13 cellular contexts compared by ENCODE assay signal in the genomic region with DNA sequence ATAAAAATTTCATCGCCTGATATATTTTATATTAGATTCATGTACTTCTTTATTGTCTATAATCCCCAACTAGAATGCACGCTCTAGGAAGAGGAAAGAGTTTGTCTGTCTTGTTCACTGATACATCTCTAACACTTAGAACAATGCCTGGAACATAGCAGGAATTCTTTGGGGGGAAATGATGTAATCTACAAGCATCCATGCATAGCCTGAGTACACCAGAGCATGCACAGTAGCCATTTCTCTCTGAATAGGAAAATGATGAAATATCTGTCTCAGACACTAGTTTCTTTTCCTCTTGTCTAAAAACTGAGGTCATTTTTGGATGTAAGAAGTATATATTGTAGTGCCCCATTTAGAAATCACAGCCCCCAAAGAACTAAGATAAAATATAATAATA.
DNase-seq lines count a peak whose midpoint lies in the region; ATAC-seq, FAIRE-seq and TF ChIP-seq lines count a peak whose summit lies in the region.
"Had no signal": no experiment of that assay in that cellular context is flagged by ENCODE, and none has a peak within 500 bp of the region (broad histone marks: within the 10 kb centered on the region; RNA-seq: fewer than 3 reads in every experiment).

No MANE protein-coding gene starts in this region.

- H3K27ac ChIP-seq in right lobe of liver (no peak overlapping the region), HepG2 (ENCODE audit: extremely low read length, insufficient read depth, low read length) (no peak overlapping the region)
- H3K27ac ChIP-seq: adrenal gland had no signal

- no peak for TF ChIP-seq CTCF in right lobe of liver (IDR thresholded peaks at IDR 0.05)
- no peak for TF ChIP-seq CTCF in HepG2 (CRISPR knock-in tag; IDR thresholded peaks at IDR 0.05)
- TF ChIP-seq CTCF in Calu3 (IDR thresholded peaks at IDR 0.05; ENCODE audit: unreplicated experiment), result no peak

- H3K27me3 Mint-ChIP-seq in activated naive CD8-positive, alpha-beta T cell treated with anti-CD3 and anti-CD28 coated beads for 36 hours, result no peaks in the 10 kb centered on the region
- peaks cover 13% of the 10 kb centered on the region for H3K27me3 Mint-ChIP-seq in Calu3 (ENCODE audit: unreplicated experiment)

- H3K4me3 Mint-ChIP-seq in activated naive CD8-positive, alpha-beta T cell treated with anti-CD3 and anti-CD28 coated beads for 36 hours, result no peak overlapping the region
- no peak overlapping the region for H3K4me3 Mint-ChIP-seq in Calu3 (ENCODE audit: low read depth, unreplicated experiment)

- POLR2A ChIA-PET in HepG2 (lab: Yijun Ruan, JAX), result no interaction called here

- H4K20me1 ChIP-seq in HepG2 (ENCODE audit: insufficient read depth, low read length), result no peaks in the 10 kb centered on the region

- no peak overlapping the region for H3K4me3 ChIP-seq in right lobe of liver
- no peak overlapping the region for H3K4me3 ChIP-seq in HepG2 (replicated peaks in 1 of 3; ENCODE audit: insufficient read depth in 1 of 3, low read depth in 2 of 3, low read length in 3 of 3)
- H3K4me3 ChIP-seq: adrenal gland had no signal

- no peak overlapping the region for H2AFZ ChIP-seq in HepG2 (ENCODE audit: low read length)

- no peak overlapping the region for H3K27ac Mint-ChIP-seq in activated naive CD8-positive, alpha-beta T cell treated with anti-CD3 and anti-CD28 coated beads for 36 hours
- H3K27ac Mint-ChIP-seq in Calu3 (ENCODE audit: unreplicated experiment), result no peak overlapping the region
- H3K27ac Mint-ChIP-seq: progenitor cell of endocrine pancreas had no signal

- ATAC-seq in right lobe of liver (peak in 3 of 4 donors; percentile 30 to 70 (median 64)), HepG2 (no peak), GM21737 (IDR thresholded peaks at IDR 0.05; ENCODE audit: unreplicated experiment) (no peak)

- TF ChIP-seq EP300 in HepG2 (IDR thresholded peaks at IDR 0.05; ENCODE audit: low read depth in 2 of 2, low read length in 2 of 2), result no peak
- TF ChIP-seq EP300 in HepG2 (CRISPR knock-in tag; IDR thresholded peaks at IDR 0.05; ENCODE audit: borderline replicate concordance), result no peak

- TF ChIP-seq POLR2A in right lobe of liver (IDR thresholded peaks at IDR 0.05) (no peak), HepG2 (IDR thresholded peaks at IDR 0.05; ENCODE audit: insufficient read depth in 1 of 2, low read depth in 2 of 2, low read length in 2 of 2) (no peak)

- no peak overlapping the region for H3K9ac ChIP-seq in HepG2 (ENCODE audit: insufficient read depth, low read depth, low read length)

- H3K36me3 ChIP-seq in right lobe of liver (no peaks in the 10 kb centered on the region), HepG2 (replicated peaks in 1 of 2; ENCODE audit: control insufficient read depth in 1 of 2, insufficient read depth in 2 of 2, low read length in 2 of 2) (no peaks in the 10 kb centered on the region)
- H3K36me3 ChIP-seq: adrenal gland, BE2C had no signal

- WGBS in right lobe of liver (ENCODE audit: insufficient coverage, low coverage, low lambda C conversion rate, missing lambda C conversion rate), result 89% methylated on average over 2 of the region's 2 CpGs
- WGBS in HepG2 (ENCODE audit: low lambda C conversion rate), result 61% methylated on average over 2 of the region's 2 CpGs

- in situ Hi-C loops in HepG2 (cut with HindIII; ENCODE audit: extremely low pct_ligation_motif_present, low pct_unique_long_range_greater_than_20kb) (no loop called here), SK-MEL-5 (cut with HindIII; ENCODE audit: low pct_unique_long_range_greater_than_20kb, low sequenced_read_pairs) (no loop called here)

- no peak overlapping the region for H3K4me2 ChIP-seq in HepG2 (ENCODE audit: low read depth, low read length)

- peaks cover 0 to 6% (median 0%) of the 10 kb centered on the region in 4 donors for H3K4me1 ChIP-seq in right lobe of liver
- no peaks in the 10 kb centered on the region for H3K4me1 ChIP-seq in HepG2 (ENCODE audit: insufficient read depth, low read length)
- H3K4me1 ChIP-seq: adrenal gland, BE2C had no signal

- H3K9me3 ChIP-seq in right lobe of liver, result no peaks in the 10 kb centered on the region
- no peaks in the 10 kb centered on the region for H3K9me3 ChIP-seq in HepG2 (ENCODE audit: low read length)
- H3K9me3 ChIP-seq: adrenal gland, BE2C had no signal

- BruUV-seq in HepG2 (replicated peaks; lab: Mats Ljungman, UMichigan), result no TSS peak
- no TSS peak for BruUV-seq in Calu3 (replicated peaks; lab: Mats Ljungman, UMichigan)

- no peak for DNase-seq in right lobe of liver
- DNase-seq in HepG2 (ENCODE audit: low spot score), result no peak
- DNase-seq in SK-MEL-5 (ENCODE audit: low read depth, low spot score), result peak; percentile 11
- peak; percentile 28 for DNase-seq in globus pallidus (ENCODE audit: low spot score)
- no peak for DNase-seq in stimulated activated CD4-positive, alpha-beta T cell treated with anti-CD3 and anti-CD28 coated beads, Interleukin-12 subunit alpha, Interleukin-12 subunit beta, amount 100 ng/mL, for 4 hours
- DNase-seq in activated naive CD8-positive, alpha-beta T cell treated with anti-CD3 and anti-CD28 coated beads for 36 hours, result no peak
- no peak for DNase-seq in Calu3
- DNase-seq: adrenal gland, BE2C, hippocampal formation, NCI-H82 had no signal

- no peaks in the 10 kb centered on the region for H3K4me1 Mint-ChIP-seq in activated naive CD8-positive, alpha-beta T cell treated with anti-CD3 and anti-CD28 coated beads for 36 hours
- no peaks in the 10 kb centered on the region for H3K4me1 Mint-ChIP-seq in Calu3 (ENCODE audit: low read depth, unreplicated experiment)

- no peaks in the 10 kb centered on the region for H3K79me2 ChIP-seq in HepG2 (ENCODE audit: insufficient read depth, low read length)

- no peaks in the 10 kb centered on the region for H3K36me3 Mint-ChIP-seq in activated naive CD8-positive, alpha-beta T cell treated with anti-CD3 and anti-CD28 coated beads for 36 hours
- H3K36me3 Mint-ChIP-seq in Calu3 (ENCODE audit: insufficient read depth, unreplicated experiment), result no peaks in the 10 kb centered on the region

- no peak for TF ChIP-seq RAD21 in HepG2 (CRISPR knock-in tag; IDR thresholded peaks at IDR 0.05)

- intact Hi-C loops in right lobe of liver (cut with DNase I) (no loop called here), HepG2 (cut with micrococcal nuclease; ENCODE audit: unreplicated experiment) (no loop called here), Calu3 (cut with micrococcal nuclease; ENCODE audit: unreplicated experiment) (no loop called here)

- CTCF ChIA-PET in HepG2 (lab: Yijun Ruan, JAX; ENCODE audit: low intra/inter-chr PET ratio, low total read pairs), result no interaction called here
- CTCF ChIA-PET in Calu3 (lab: Charles Lee), result no interaction called here

- no peak for FAIRE-seq in HepG2 (lab: Jason Lieb, UNC)

- no peaks in the 10 kb centered on the region for H3K27me3 ChIP-seq in right lobe of liver
- H3K27me3 ChIP-seq in HepG2 (ENCODE audit: control insufficient read depth in 1 of 2, insufficient read depth in 2 of 2, low read length in 2 of 2), result peaks cover 0 to 9% of the 10 kb centered on the region in 2 experiments; a peak in 3 of 5 replicates
- H3K27me3 ChIP-seq: adrenal gland, BE2C had no signal

- peaks cover 10% of the 10 kb centered on the region for H3K9me3 Mint-ChIP-seq in activated naive CD8-positive, alpha-beta T cell treated with anti-CD3 and anti-CD28 coated beads for 36 hours
- H3K9me3 Mint-ChIP-seq in Calu3 (ENCODE audit: low read depth, unreplicated experiment), result no peaks in the 10 kb centered on the region

TF ChIP-seq in HepG2, 621 proteins besides CTCF, POLR2A, EP300 and RAD21:
- peak in 1 of 2 experiments; percentile 71; a peak in 2 of 4 replicates for TF ChIP-seq ATF4 (CRISPR knock-in tag; IDR thresholded peaks at IDR 0.05)
- TF ChIP-seq SUZ12 (IDR thresholded peaks at IDR 0.05; ENCODE audit: low read depth, low read length), result no peak
- no peak for TF ChIP-seq MED8 (CRISPR knock-in tag; IDR thresholded peaks at IDR 0.05; ENCODE audit: insufficient replicate concordance)

Comparison
In these comparisons a context has a peak if more than half of its experiments do, and no peak if none do; other contexts are left out.
1. ATAC-seq: peak in right lobe of liver (3 of 4); none in HepG2 (single experiment) and GM21737 (single experiment).
2. DNase-seq: peak in SK-MEL-5 (single experiment) and globus pallidus (single experiment); none in right lobe of liver (0 of 3), HepG2 (single experiment), stimulated activated CD4-positive, alpha-beta T cell treated with anti-CD3 and anti-CD28 coated beads, Interleukin-12 subunit alpha, Interleukin-12 subunit beta, amount 100 ng/mL, for 4 hours (single experiment), activated naive CD8-positive, alpha-beta T cell treated with anti-CD3 and anti-CD28 coated beads for 36 hours (single experiment) and Calu3 (single experiment).